1 cellular context compared by ENCODE assay signal in the genomic region with DNA sequence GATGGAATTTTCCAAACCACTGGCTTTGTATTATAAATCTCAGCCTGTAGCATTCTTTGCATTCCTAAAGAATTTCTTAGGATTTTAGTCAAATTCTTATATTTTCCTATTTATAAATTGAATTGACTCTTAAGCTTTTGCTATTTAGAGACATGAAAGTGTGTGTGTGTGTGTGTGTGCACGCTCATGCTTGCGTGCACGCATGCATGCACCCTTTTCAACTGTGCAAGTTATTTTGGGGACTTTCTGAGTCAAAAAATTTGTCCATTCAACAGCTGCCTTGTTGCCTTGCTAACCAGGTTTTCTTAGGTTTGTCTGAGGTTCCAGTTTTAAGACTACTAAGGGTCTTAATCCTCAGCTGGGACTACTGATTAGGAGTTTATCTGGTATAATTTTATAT.
TF ChIP-seq lines count a peak whose summit lies in the region.

No MANE protein-coding gene starts in this region.

TF ChIP-seq in GM12878, 131 proteins besides CTCF, POLR2A, EP300 and RAD21 (continued from another document and continues in another):
- TF ChIP-seq, protein P1, sequence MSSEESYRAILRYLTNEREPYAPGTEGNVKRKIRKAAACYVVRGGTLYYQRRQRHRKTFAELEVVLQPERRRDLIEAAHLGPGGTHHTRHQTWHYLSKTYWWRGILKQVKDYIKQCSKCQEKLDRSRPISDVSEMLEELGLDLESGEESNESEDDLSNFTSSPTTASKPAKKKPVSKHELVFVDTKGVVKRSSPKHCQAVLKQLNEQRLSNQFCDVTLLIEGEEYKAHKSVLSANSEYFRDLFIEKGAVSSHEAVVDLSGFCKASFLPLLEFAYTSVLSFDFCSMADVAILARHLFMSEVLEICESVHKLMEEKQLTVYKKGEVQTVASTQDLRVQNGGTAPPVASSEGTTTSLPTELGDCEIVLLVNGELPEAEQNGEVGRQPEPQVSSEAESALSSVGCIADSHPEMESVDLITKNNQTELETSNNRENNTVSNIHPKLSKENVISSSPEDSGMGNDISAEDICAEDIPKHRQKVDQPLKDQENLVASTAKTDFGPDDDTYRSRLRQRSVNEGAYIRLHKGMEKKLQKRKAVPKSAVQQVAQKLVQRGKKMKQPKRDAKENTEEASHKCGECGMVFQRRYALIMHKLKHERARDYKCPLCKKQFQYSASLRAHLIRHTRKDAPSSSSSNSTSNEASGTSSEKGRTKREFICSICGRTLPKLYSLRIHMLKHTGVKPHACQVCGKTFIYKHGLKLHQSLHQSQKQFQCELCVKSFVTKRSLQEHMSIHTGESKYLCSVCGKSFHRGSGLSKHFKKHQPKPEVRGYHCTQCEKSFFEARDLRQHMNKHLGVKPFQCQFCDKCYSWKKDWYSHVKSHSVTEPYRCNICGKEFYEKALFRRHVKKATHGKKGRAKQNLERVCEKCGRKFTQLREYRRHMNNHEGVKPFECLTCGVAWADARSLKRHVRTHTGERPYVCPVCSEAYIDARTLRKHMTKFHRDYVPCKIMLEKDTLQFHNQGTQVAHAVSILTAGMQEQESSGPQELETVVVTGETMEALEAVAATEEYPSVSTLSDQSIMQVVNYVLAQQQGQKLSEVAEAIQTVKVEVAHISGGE (CRISPR knock-in tag; IDR thresholded peaks at IDR 0.05): no peak
- TF ChIP-seq CUX1 (IDR thresholded peaks at IDR 0.05; ENCODE audit: insufficient replicate concordance, low read depth, low read length) (peak; percentile 68), RELB (IDR thresholded peaks at IDR 0.05; ENCODE audit: low read depth) (peak; percentile 95), CREB1 (IDR thresholded peaks at IDR 0.05; ENCODE audit: low read depth) (peak; percentile 70), POU2F2 (IDR thresholded peaks at IDR 0.05; ENCODE audit: borderline replicate concordance, low read depth, low read length) (peak; percentile 95), IRF3 (IDR thresholded peaks at IDR 0.05) (no peak), GABPA (IDR thresholded peaks at IDR 0.05; ENCODE audit: low read depth) (peak; percentile 68), BACH1 (IDR thresholded peaks at IDR 0.05; ENCODE audit: borderline replicate concordance) (no peak; the same call in 1 of the 2 replicates), ATF7 (IDR thresholded peaks at IDR 0.05; ENCODE audit: low read depth) (peak; percentile 52), MXI1 (IDR thresholded peaks at IDR 0.05; ENCODE audit: low read depth, low read length) (peak; percentile 80; the same call in 1 of the 2 replicates), RAD51 (IDR thresholded peaks at IDR 0.05) (no peak), BCL11A (IDR thresholded peaks at IDR 0.05; ENCODE audit: low read depth, low read length) (peak; percentile 98), BMI1 (IDR thresholded peaks at IDR 0.05; ENCODE audit: borderline replicate concordance) (0 out of 2 replicates have a peak, but pooled peaks have one; percentile 46), SMAD5 (IDR thresholded peaks at IDR 0.05; ENCODE audit: low read depth) (no peak), ASH2L (IDR thresholded peaks at IDR 0.05; ENCODE audit: borderline replicate concordance, low read depth) (no peak), NR2C2 (IDR thresholded peaks at IDR 0.05; ENCODE audit: borderline replicate concordance, control insufficient read depth, insufficient read length, low read depth) (no peak), HDAC2 (IDR thresholded peaks at IDR 0.05) (no peak), HDGF (IDR thresholded peaks at IDR 0.05) (no peak), NKRF (conservative IDR thresholded peaks at IDR 0.05) (no peak), POLR2AphosphoS2 (IDR thresholded peaks at IDR 0.05; ENCODE audit: low read depth, low read length) (no peak), FOS (IDR thresholded peaks at IDR 0.05; ENCODE audit: borderline replicate concordance, extremely low read depth, insufficient read length) (no peak), BHLHE40 (IDR thresholded peaks at IDR 0.05; ENCODE audit: borderline replicate concordance in 1 of 2, low read depth in 2 of 2, low read length in 1 of 2) (peak; percentile 97 to 99), PBX3 (IDR thresholded peaks at IDR 0.05; ENCODE audit: insufficient replicate concordance, low read depth, low read length) (peak; percentile 14), MEF2B (IDR thresholded peaks at IDR 0.05; ENCODE audit: partially characterized antibody, poor library complexity, severe bottlenecking) (peak; percentile 97), EZH2 (IDR thresholded peaks at IDR 0.05; ENCODE audit: borderline replicate concordance, control insufficient read depth, low read depth, low read length) (no peak), WRNIP1 (IDR thresholded peaks at IDR 0.05; ENCODE audit: borderline replicate concordance, low read depth, low read length) (no peak), NRF1 (conservative IDR thresholded peaks at IDR 0.05; ENCODE audit: low read depth, low read length) (no peak), HCFC1 (IDR thresholded peaks at IDR 0.05; ENCODE audit: low read length) (no peak), MTA3 (IDR thresholded peaks at IDR 0.05; ENCODE audit: borderline replicate concordance, low read length) (peak; percentile 91), MTA2 (IDR thresholded peaks at IDR 0.05; ENCODE audit: low read depth) (peak; percentile 82), USF1 (IDR thresholded peaks at IDR 0.05; ENCODE audit: borderline replicate concordance, extremely low read length, insufficient read depth, low read depth, low read length) (no peak), GATAD2B (conservative IDR thresholded peaks at IDR 0.05; ENCODE audit: low read depth) (no peak), NFYA (IDR thresholded peaks at IDR 0.05; ENCODE audit: borderline replicate concordance, low read depth, low read length) (no peak), NFIC (IDR thresholded peaks at IDR 0.05; ENCODE audit: low read depth, low read length) (peak; percentile 96), JUNB (IDR thresholded peaks at IDR 0.05) (peak; percentile 90), LARP7 (IDR thresholded peaks at IDR 0.05) (no peak), TBL1XR1 (IDR thresholded peaks at IDR 0.05; ENCODE audit: low read depth, low read length) (peak; percentile 94)
- TF ChIP-seq, protein P2, sequence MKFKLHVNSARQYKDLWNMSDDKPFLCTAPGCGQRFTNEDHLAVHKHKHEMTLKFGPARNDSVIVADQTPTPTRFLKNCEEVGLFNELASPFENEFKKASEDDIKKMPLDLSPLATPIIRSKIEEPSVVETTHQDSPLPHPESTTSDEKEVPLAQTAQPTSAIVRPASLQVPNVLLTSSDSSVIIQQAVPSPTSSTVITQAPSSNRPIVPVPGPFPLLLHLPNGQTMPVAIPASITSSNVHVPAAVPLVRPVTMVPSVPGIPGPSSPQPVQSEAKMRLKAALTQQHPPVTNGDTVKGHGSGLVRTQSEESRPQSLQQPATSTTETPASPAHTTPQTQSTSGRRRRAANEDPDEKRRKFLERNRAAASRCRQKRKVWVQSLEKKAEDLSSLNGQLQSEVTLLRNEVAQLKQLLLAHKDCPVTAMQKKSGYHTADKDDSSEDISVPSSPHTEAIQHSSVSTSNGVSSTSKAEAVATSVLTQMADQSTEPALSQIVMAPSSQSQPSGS (IDR thresholded peaks at IDR 0.05; ENCODE audit: low read length): peak; percentile 97
- TF ChIP-seq, protein P3, sequence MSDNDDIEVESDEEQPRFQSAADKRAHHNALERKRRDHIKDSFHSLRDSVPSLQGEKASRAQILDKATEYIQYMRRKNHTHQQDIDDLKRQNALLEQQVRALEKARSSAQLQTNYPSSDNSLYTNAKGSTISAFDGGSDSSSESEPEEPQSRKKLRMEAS (IDR thresholded peaks at IDR 0.05; ENCODE audit: low read depth, low read length): peak; percentile 29; the same call in 1 of the 2 replicates
